In the genomic region with DNA sequence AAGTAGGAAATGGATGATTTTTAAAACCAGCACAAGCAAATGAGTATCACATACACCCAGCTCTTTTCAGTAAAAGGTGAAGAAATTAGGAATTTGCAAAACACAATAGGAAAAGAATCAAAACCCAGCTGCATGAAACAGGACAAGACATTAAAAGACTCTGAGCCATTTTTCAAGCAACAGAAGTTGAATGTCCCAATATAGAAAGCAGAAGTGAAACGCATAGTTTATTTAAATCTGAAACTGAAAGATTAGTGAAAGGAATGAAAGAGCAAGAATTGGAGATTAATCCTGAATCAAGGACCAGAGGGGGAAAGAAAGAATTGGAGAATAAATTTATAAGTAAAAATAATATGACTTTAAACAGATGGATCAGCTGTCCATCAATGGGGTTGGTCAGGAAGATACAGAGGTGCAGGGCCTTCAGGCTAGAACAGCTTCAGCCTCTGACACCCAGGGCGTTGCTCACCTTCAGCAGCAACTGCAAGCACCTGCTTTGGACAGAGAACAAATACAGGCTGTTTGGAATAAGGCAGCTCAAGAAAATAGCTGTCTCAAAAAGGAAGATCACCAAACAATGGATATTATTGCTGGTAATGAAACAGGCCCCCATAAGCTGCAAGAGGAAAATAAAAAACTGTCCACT, we compare ENCODE assay signal across 1 cellular context.
TF ChIP-seq lines count a peak whose summit lies in the region.

No MANE protein-coding gene starts in this region.

TF ChIP-seq in GM12878, 131 proteins besides CTCF, POLR2A, EP300 and RAD21 (continued from another document and continues in another):
- TF ChIP-seq, protein P1, sequence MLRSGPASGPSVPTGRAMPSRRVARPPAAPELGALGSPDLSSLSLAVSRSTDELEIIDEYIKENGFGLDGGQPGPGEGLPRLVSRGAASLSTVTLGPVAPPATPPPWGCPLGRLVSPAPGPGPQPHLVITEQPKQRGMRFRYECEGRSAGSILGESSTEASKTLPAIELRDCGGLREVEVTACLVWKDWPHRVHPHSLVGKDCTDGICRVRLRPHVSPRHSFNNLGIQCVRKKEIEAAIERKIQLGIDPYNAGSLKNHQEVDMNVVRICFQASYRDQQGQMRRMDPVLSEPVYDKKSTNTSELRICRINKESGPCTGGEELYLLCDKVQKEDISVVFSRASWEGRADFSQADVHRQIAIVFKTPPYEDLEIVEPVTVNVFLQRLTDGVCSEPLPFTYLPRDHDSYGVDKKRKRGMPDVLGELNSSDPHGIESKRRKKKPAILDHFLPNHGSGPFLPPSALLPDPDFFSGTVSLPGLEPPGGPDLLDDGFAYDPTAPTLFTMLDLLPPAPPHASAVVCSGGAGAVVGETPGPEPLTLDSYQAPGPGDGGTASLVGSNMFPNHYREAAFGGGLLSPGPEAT (IDR thresholded peaks at IDR 0.05; ENCODE audit: low read depth), result peak; percentile 78
- TF ChIP-seq, protein P2, sequence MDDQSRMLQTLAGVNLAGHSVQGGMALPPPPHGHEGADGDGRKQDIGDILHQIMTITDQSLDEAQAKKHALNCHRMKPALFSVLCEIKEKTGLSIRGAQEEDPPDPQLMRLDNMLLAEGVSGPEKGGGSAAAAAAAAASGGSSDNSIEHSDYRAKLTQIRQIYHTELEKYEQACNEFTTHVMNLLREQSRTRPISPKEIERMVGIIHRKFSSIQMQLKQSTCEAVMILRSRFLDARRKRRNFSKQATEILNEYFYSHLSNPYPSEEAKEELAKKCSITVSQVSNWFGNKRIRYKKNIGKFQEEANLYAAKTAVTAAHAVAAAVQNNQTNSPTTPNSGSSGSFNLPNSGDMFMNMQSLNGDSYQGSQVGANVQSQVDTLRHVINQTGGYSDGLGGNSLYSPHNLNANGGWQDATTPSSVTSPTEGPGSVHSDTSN (IDR thresholded peaks at IDR 0.05; ENCODE audit: insufficient replicate concordance, low read depth, low read length), result no peak
- TF ChIP-seq NR2C2 (IDR thresholded peaks at IDR 0.05; ENCODE audit: borderline replicate concordance, control insufficient read depth, insufficient read length, low read depth), result no peak
- no peak for TF ChIP-seq TCF3 (IDR thresholded peaks at IDR 0.05; ENCODE audit: borderline replicate concordance, insufficient read depth, low read depth, low read length)
- TF ChIP-seq, protein P3, sequence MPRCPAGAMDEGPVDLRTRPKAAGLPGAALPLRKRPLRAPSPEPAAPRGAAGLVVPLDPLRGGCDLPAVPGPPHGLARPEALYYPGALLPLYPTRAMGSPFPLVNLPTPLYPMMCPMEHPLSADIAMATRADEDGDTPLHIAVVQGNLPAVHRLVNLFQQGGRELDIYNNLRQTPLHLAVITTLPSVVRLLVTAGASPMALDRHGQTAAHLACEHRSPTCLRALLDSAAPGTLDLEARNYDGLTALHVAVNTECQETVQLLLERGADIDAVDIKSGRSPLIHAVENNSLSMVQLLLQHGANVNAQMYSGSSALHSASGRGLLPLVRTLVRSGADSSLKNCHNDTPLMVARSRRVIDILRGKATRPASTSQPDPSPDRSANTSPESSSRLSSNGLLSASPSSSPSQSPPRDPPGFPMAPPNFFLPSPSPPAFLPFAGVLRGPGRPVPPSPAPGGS (IDR thresholded peaks at IDR 0.05; ENCODE audit: borderline replicate concordance, insufficient read depth, low read depth, low read length, poor library complexity, severe bottlenecking), result no peak
- TF ChIP-seq, protein P4, sequence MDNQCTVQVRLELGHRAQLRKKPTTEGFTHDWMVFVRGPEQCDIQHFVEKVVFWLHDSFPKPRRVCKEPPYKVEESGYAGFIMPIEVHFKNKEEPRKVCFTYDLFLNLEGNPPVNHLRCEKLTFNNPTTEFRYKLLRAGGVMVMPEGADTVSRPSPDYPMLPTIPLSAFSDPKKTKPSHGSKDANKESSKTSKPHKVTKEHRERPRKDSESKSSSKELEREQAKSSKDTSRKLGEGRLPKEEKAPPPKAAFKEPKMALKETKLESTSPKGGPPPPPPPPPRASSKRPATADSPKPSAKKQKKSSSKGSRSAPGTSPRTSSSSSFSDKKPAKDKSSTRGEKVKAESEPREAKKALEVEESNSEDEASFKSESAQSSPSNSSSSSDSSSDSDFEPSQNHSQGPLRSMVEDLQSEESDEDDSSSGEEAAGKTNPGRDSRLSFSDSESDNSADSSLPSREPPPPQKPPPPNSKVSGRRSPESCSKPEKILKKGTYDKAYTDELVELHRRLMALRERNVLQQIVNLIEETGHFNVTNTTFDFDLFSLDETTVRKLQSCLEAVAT (IDR thresholded peaks at IDR 0.05), result no peak
- TF ChIP-seq SMAD5 (IDR thresholded peaks at IDR 0.05; ENCODE audit: low read depth), result no peak
- TF ChIP-seq, protein P5, sequence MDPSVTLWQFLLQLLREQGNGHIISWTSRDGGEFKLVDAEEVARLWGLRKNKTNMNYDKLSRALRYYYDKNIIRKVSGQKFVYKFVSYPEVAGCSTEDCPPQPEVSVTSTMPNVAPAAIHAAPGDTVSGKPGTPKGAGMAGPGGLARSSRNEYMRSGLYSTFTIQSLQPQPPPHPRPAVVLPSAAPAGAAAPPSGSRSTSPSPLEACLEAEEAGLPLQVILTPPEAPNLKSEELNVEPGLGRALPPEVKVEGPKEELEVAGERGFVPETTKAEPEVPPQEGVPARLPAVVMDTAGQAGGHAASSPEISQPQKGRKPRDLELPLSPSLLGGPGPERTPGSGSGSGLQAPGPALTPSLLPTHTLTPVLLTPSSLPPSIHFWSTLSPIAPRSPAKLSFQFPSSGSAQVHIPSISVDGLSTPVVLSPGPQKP (IDR thresholded peaks at IDR 0.05; ENCODE audit: low read depth, low read length), result no peak
- no peak for TF ChIP-seq BACH1 (IDR thresholded peaks at IDR 0.05; ENCODE audit: borderline replicate concordance)
- TF ChIP-seq, protein P6, sequence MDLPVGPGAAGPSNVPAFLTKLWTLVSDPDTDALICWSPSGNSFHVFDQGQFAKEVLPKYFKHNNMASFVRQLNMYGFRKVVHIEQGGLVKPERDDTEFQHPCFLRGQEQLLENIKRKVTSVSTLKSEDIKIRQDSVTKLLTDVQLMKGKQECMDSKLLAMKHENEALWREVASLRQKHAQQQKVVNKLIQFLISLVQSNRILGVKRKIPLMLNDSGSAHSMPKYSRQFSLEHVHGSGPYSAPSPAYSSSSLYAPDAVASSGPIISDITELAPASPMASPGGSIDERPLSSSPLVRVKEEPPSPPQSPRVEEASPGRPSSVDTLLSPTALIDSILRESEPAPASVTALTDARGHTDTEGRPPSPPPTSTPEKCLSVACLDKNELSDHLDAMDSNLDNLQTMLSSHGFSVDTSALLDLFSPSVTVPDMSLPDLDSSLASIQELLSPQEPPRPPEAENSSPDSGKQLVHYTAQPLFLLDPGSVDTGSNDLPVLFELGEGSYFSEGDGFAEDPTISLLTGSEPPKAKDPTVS (IDR thresholded peaks at IDR 0.05; ENCODE audit: low read depth, low read length), result no peak
- no peak for TF ChIP-seq YY1 (IDR thresholded peaks at IDR 0.05; ENCODE audit: low read depth, low read length)
- no peak for TF ChIP-seq SUPT20H (IDR thresholded peaks at IDR 0.05; ENCODE audit: borderline replicate concordance, control insufficient read depth, low read depth, low read length)
- peak; percentile 63 for TF ChIP-seq IRF4 (IDR thresholded peaks at IDR 0.05; ENCODE audit: low read depth, low read length)
- peak; percentile 45 for TF ChIP-seq NBN (IDR thresholded peaks at IDR 0.05)
- TF ChIP-seq MTA3 (IDR thresholded peaks at IDR 0.05; ENCODE audit: borderline replicate concordance, low read length), result 0 out of 2 replicates have a peak, but pooled peaks have one; percentile 44
- peak; percentile 98 for TF ChIP-seq SPI1 (IDR thresholded peaks at IDR 0.05; ENCODE audit: borderline replicate concordance, insufficient read depth, low read depth, low read length)
- TF ChIP-seq, protein P7, sequence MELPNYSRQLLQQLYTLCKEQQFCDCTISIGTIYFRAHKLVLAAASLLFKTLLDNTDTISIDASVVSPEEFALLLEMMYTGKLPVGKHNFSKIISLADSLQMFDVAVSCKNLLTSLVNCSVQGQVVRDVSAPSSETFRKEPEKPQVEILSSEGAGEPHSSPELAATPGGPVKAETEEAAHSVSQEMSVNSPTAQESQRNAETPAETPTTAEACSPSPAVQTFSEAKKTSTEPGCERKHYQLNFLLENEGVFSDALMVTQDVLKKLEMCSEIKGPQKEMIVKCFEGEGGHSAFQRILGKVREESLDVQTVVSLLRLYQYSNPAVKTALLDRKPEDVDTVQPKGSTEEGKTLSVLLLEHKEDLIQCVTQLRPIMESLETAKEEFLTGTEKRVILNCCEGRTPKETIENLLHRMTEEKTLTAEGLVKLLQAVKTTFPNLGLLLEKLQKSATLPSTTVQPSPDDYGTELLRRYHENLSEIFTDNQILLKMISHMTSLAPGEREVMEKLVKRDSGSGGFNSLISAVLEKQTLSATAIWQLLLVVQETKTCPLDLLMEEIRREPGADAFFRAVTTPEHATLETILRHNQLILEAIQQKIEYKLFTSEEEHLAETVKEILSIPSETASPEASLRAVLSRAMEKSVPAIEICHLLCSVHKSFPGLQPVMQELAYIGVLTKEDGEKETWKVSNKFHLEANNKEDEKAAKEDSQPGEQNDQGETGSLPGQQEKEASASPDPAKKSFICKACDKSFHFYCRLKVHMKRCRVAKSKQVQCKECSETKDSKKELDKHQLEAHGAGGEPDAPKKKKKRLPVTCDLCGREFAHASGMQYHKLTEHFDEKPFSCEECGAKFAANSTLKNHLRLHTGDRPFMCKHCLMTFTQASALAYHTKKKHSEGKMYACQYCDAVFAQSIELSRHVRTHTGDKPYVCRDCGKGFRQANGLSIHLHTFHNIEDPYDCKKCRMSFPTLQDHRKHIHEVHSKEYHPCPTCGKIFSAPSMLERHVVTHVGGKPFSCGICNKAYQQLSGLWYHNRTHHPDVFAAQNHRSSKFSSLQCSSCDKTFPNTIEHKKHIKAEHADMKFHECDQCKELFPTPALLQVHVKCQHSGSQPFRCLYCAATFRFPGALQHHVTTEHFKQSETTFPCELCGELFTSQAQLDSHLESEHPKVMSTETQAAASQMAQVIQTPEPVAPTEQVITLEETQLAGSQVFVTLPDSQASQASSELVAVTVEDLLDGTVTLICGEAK (IDR thresholded peaks at IDR 0.05; ENCODE audit: borderline replicate concordance), result no peak
- TF ChIP-seq ZNF217 (IDR thresholded peaks at IDR 0.05), result no peak
- TF ChIP-seq KLF5 (IDR thresholded peaks at IDR 0.05; ENCODE audit: partially characterized antibody), result no peak
- no peak for TF ChIP-seq CHD2 (IDR thresholded peaks at IDR 0.05; ENCODE audit: borderline replicate concordance, low read depth, low read length)
- TF ChIP-seq, protein P8, sequence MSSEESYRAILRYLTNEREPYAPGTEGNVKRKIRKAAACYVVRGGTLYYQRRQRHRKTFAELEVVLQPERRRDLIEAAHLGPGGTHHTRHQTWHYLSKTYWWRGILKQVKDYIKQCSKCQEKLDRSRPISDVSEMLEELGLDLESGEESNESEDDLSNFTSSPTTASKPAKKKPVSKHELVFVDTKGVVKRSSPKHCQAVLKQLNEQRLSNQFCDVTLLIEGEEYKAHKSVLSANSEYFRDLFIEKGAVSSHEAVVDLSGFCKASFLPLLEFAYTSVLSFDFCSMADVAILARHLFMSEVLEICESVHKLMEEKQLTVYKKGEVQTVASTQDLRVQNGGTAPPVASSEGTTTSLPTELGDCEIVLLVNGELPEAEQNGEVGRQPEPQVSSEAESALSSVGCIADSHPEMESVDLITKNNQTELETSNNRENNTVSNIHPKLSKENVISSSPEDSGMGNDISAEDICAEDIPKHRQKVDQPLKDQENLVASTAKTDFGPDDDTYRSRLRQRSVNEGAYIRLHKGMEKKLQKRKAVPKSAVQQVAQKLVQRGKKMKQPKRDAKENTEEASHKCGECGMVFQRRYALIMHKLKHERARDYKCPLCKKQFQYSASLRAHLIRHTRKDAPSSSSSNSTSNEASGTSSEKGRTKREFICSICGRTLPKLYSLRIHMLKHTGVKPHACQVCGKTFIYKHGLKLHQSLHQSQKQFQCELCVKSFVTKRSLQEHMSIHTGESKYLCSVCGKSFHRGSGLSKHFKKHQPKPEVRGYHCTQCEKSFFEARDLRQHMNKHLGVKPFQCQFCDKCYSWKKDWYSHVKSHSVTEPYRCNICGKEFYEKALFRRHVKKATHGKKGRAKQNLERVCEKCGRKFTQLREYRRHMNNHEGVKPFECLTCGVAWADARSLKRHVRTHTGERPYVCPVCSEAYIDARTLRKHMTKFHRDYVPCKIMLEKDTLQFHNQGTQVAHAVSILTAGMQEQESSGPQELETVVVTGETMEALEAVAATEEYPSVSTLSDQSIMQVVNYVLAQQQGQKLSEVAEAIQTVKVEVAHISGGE (CRISPR knock-in tag; IDR thresholded peaks at IDR 0.05), result no peak
- no peak for TF ChIP-seq SMARCA5 (IDR thresholded peaks at IDR 0.05)
- no peak for TF ChIP-seq FOXK2 (IDR thresholded peaks at IDR 0.05)
- TF ChIP-seq TBL1XR1 (IDR thresholded peaks at IDR 0.05; ENCODE audit: low read depth, low read length), result peak; percentile 71
- TF ChIP-seq RBBP5 (conservative IDR thresholded peaks at IDR 0.05), result no peak
- TF ChIP-seq, protein P9, sequence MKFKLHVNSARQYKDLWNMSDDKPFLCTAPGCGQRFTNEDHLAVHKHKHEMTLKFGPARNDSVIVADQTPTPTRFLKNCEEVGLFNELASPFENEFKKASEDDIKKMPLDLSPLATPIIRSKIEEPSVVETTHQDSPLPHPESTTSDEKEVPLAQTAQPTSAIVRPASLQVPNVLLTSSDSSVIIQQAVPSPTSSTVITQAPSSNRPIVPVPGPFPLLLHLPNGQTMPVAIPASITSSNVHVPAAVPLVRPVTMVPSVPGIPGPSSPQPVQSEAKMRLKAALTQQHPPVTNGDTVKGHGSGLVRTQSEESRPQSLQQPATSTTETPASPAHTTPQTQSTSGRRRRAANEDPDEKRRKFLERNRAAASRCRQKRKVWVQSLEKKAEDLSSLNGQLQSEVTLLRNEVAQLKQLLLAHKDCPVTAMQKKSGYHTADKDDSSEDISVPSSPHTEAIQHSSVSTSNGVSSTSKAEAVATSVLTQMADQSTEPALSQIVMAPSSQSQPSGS (IDR thresholded peaks at IDR 0.05; ENCODE audit: low read length), result peak; percentile 58; the same call in 1 of the 2 replicates
- TF ChIP-seq ASH2L (IDR thresholded peaks at IDR 0.05; ENCODE audit: borderline replicate concordance, low read depth), result no peak
- peak; percentile 78; the same call in 1 of the 2 replicates for TF ChIP-seq FOXM1 (IDR thresholded peaks at IDR 0.05; ENCODE audit: low read depth, low read length)
- TF ChIP-seq SMC3 (IDR thresholded peaks at IDR 0.05; ENCODE audit: borderline replicate concordance, low read length), result no peak
- TF ChIP-seq TAF1 (IDR thresholded peaks at IDR 0.05; ENCODE audit: borderline replicate concordance, low read depth, low read length), result no peak
- TF ChIP-seq HCFC1 (IDR thresholded peaks at IDR 0.05; ENCODE audit: low read length), result no peak
- TF ChIP-seq PAX8 (IDR thresholded peaks at IDR 0.05), result no peak
